ENCODE assay signal across 8 cellular contexts in genomic region chr12:6533653-6534157, GRCh38. TPM values are rescaled to one million over a fixed set of nuclear protein-coding genes. Genes with fewer than 3 reads are reported as not detected.
DNase-seq lines count a peak whose midpoint lies in the region; ATAC-seq and TF ChIP-seq lines count a peak whose summit lies in the region.

No MANE protein-coding gene starts in this region.

- H3K9me3 ChIP-seq in mucosa of stomach (ENCODE audit: control insufficient read depth, low read length) (no peaks in the 10 kb centered on the region), upper lobe of left lung (no peaks in the 10 kb centered on the region)

- TF ChIP-seq CTCF in upper lobe of left lung (IDR thresholded peaks at IDR 0.05), result no peak

- peak overlapping the region; percentile 92 for H3K9ac ChIP-seq in mucosa of stomach (ENCODE audit: low read length)

- H3K27me3 ChIP-seq in mucosa of stomach (ENCODE audit: control insufficient read depth, insufficient read depth, low read length), result no peaks in the 10 kb centered on the region
- no peaks in the 10 kb centered on the region for H3K27me3 ChIP-seq in upper lobe of left lung

- DNase-seq in DMS114 treated with DMSO at 0.1 percent for 48 hours (lab: John Stamatoyannopoulos, UW; ENCODE audit: unreplicated experiment) (peak; percentile 83), NCI-H460 (ENCODE audit: extremely low read depth, low read depth) (peak; percentile 80), upper lobe of left lung (peak; percentile 77 to 89)
- peak; percentile 23 for DNase-seq in activated CD4-positive, alpha-beta T cell treated with anti-CD3 and anti-CD28 coated beads, Interleukin-2, amount 50 U/mL, for 1 hour

- TF ChIP-seq EP300 in upper lobe of left lung (IDR thresholded peaks at IDR 0.05), result no peak

- 0 to 2% methylated on average over 3 to 19 of the region's 23 CpGs for WGBS in upper lobe of left lung, 2 donors

- H3K4me1 ChIP-seq in mucosa of stomach (ENCODE audit: control insufficient read depth, insufficient read depth, low read length) (peaks cover 45% of the 10 kb centered on the region), upper lobe of left lung (peaks cover 39 to 56% (median 51%) of the 10 kb centered on the region in 4 donors)

- H3K4me3 ChIP-seq in mucosa of stomach (ENCODE audit: low read length), result peak overlapping the region; percentile 95
- H3K4me3 ChIP-seq in upper lobe of left lung, result peak overlapping the region; percentile 66 to 98 (median 86)

- peaks cover 27% of the 10 kb centered on the region for H3K36me3 ChIP-seq in mucosa of stomach (ENCODE audit: control insufficient read depth, insufficient read depth, low read length)
- H3K36me3 ChIP-seq in upper lobe of left lung, result peaks cover 14 to 59% (median 52%) of the 10 kb centered on the region in 4 donors

- TF ChIP-seq POLR2A in upper lobe of left lung (IDR thresholded peaks at IDR 0.05), result no peak

- peak overlapping the region; percentile 93 to 99 (median 97) for H3K27ac ChIP-seq in upper lobe of left lung

- ATAC-seq in GM19463 (IDR thresholded peaks at IDR 0.05; ENCODE audit: unreplicated experiment), result peak; percentile 39
- ATAC-seq in HG03521 (IDR thresholded peaks at IDR 0.05; ENCODE audit: unreplicated experiment), result peak; percentile 29
- ATAC-seq in esophagus mucosa, result peak; percentile 13
- peak; percentile 59 to 74 for ATAC-seq in upper lobe of left lung (ENCODE audit: low FRiP score in 2 of 2)

RNA-seq across cellular contexts. Expression of gene GAPDH, which starts 0.6 kb away (rescaled TPM):
- 9,568 and 10,591 TPM in 2 replicates for total RNA-seq in NCI-H460 (2014; rRNA removed; shearing (Covaris generic))
- polyA plus RNA-seq in NCI-H460 (2014; cell fraction: nucleus; rRNA removed), result 5,419 and 5,908 TPM in 2 replicates
- 3,825 TPM for total RNA-seq in esophagus mucosa
- total RNA-seq in upper lobe of left lung, result 1,000 to 10,000 TPM in 3 of 6 donors, 100 to 1,000 TPM in 3; 442 to 1,402 (median 931) TPM

RNA-seq across cellular contexts. Expression of gene IFFO1, which starts 22.1 kb away (rescaled TPM):
- total RNA-seq in NCI-H460 (2014; rRNA removed; shearing (Covaris generic)), result 0.15 TPM in 1 of 2 replicates, not detected in the other
- not detected in 2 replicates for polyA plus RNA-seq in NCI-H460 (2014; cell fraction: nucleus; rRNA removed)
- total RNA-seq in esophagus mucosa (1.2 TPM), upper lobe of left lung (100 to 1,000 TPM in 1 of 6 donors, 10 to 100 TPM in 5; 13.3 to 108 (median 32.0) TPM)

RNA-seq across cellular contexts. Expression of gene NOP2, which starts 34.4 kb away (rescaled TPM):
- total RNA-seq in NCI-H460 (2014; rRNA removed; shearing (Covaris generic)), result 54.0 and 58.2 TPM in 2 replicates
- polyA plus RNA-seq in NCI-H460 (2014; cell fraction: nucleus; rRNA removed), result 273 and 295 TPM in 2 replicates
- total RNA-seq in esophagus mucosa, result 30.6 TPM
- 10 to 100 TPM; 19.4 to 49.2 (median 36.6) TPM for total RNA-seq in upper lobe of left lung

RNA-seq across cellular contexts. Expression of gene NCAPD2, which starts 39.8 kb away (rescaled TPM):
- 60.2 and 68.4 TPM in 2 replicates for total RNA-seq in NCI-H460 (2014; rRNA removed; shearing (Covaris generic))
- 22.9 and 36.5 TPM in 2 replicates for polyA plus RNA-seq in NCI-H460 (2014; cell fraction: nucleus; rRNA removed)
- 37.4 TPM for total RNA-seq in esophagus mucosa
- total RNA-seq in upper lobe of left lung, result 10 to 100 TPM; 15.4 to 43.0 (median 25.5) TPM

RNA-seq across cellular contexts. Expression of gene MRPL51, which starts 40.6 kb away (rescaled TPM):
- total RNA-seq in NCI-H460 (2014; rRNA removed; shearing (Covaris generic)), result 150 and 183 TPM in 2 replicates
- polyA plus RNA-seq in NCI-H460 (2014; cell fraction: nucleus; rRNA removed), result 39.4 and 78.3 TPM in 2 replicates
- total RNA-seq in esophagus mucosa (180 TPM), upper lobe of left lung (100 to 1,000 TPM in 2 of 6 donors, 10 to 100 TPM in 4; 40.1 to 125 (median 67.2) TPM)

Comparison
In these comparisons a context has a peak if more than half of its experiments do, and no peak if none do; other contexts are left out.
1. Peak in every context shown above with its lines: DNase-seq, ATAC-seq, H3K4me3 ChIP-seq and H3K27ac ChIP-seq.
2. DNase-seq: peak in every context shown above with its lines; median percentile 83 in DMS114 treated with DMSO at 0.1 percent for 48 hours; 83 in upper lobe of left lung; 80 in NCI-H460; 23 in activated CD4-positive, alpha-beta T cell treated with anti-CD3 and anti-CD28 coated beads, Interleukin-2, amount 50 U/mL, for 1 hour.
3. ATAC-seq: peak in every context shown above with its lines; median percentile 66 in upper lobe of left lung; 39 in GM19463; 29 in HG03521; 13 in esophagus mucosa.